ENCODE assay signal across 10 cellular contexts in the genomic region with DNA sequence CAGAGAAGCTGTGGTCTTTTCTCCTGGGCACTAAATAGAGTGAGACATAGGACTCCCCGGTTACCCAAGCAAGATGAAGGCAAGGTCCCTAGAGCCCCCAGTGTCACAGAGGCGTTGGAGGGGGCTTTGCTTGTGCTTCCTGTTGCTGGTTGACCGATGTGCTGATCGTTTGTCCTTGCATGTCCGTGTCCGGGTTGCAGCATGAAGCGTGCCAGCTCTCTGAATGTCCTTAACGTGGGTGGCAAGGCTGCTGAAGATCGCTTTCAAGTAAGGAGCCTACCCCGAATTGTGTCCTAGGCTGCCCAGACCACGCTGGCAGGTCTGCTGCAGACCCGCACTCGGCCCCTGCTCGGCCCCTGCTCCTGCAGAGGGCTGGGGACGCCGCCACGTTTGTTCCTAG. TPM values are rescaled to one million over a fixed set of nuclear protein-coding genes. Genes with fewer than 3 reads are reported as not detected.
DNase-seq lines count a peak whose midpoint lies in the region; ATAC-seq and TF ChIP-seq lines count a peak whose summit lies in the region.
"Had no signal": no experiment of that assay in that cellular context is flagged by ENCODE, and none has a peak within 500 bp of the region (broad histone marks: within the 10 kb centered on the region; RNA-seq: fewer than 3 reads in every experiment).

No MANE protein-coding gene starts in this region.

- H3K27ac Mint-ChIP-seq in chondrocyte (ENCODE audit: unreplicated experiment): no peak overlapping the region

- TF ChIP-seq CTCF in GM12865 (IDR thresholded peaks at IDR 0.05; ENCODE audit: insufficient read depth, low read depth, low read length, missing control alignments) (no peak), chondrocyte (IDR thresholded peaks at IDR 0.05) (no peak), GM10266 (IDR thresholded peaks at IDR 0.05; ENCODE audit: control insufficient read depth, insufficient read depth, low read depth, missing control alignments) (no peak)

- ATAC-seq in GM19467 (IDR thresholded peaks at IDR 0.05; ENCODE audit: unreplicated experiment): peak; percentile 36
- ATAC-seq in HG03060 (IDR thresholded peaks at IDR 0.05; ENCODE audit: low read depth, unreplicated experiment): peak; percentile 15

- peaks cover 49% of the 10 kb centered on the region for H3K4me1 Mint-ChIP-seq in chondrocyte (ENCODE audit: low read depth)

- peaks cover 14% of the 10 kb centered on the region for H3K36me3 Mint-ChIP-seq in chondrocyte (ENCODE audit: low read depth)

- no peaks in the 10 kb centered on the region for H3K9me3 Mint-ChIP-seq in chondrocyte (ENCODE audit: low read depth)

- no peak overlapping the region for H3K4me3 Mint-ChIP-seq in chondrocyte (ENCODE audit: unreplicated experiment)

- no peak overlapping the region for H3K4me3 ChIP-seq in GM12865 (ENCODE audit: low read depth, low read length)

- DNase-seq in GM12865 (ENCODE audit: low read depth) (peak; percentile 40), chondrocyte (ENCODE audit: low spot score) (peak; percentile 77), T-helper 2 cell (no peak), H4 (ENCODE audit: low spot score) (no peak), GM10266 (ENCODE audit: extremely low spot score) (no peak), OCI-M2 (lab: John Stamatoyannopoulos, UW; ENCODE audit: unreplicated experiment) (no peak)
- DNase-seq: kidney glomerular epithelial cell, NCI-H2081 had no signal

- no peaks in the 10 kb centered on the region for H3K27me3 Mint-ChIP-seq in chondrocyte (ENCODE audit: low read depth)

RNA-seq across cellular contexts. Expression of gene XRCC3, which starts 23.1 kb away (rescaled TPM):
- 3.4 to 9.9 TPM (median 6.6 TPM) in 3 replicates for total RNA-seq in chondrocyte
- total RNA-seq in H4 (2014; rRNA removed; shearing (Covaris generic)): 20.3 and 39.9 TPM in 2 replicates

RNA-seq across cellular contexts. Expression of gene ZFYVE21, which starts 23.5 kb away (rescaled TPM):
- 68.6 to 84.3 TPM (median 68.6 TPM) in 3 replicates for total RNA-seq in chondrocyte
- 17.2 and 31.6 TPM in 2 replicates for total RNA-seq in H4 (2014; rRNA removed; shearing (Covaris generic))

Comparison
In these comparisons a context has a peak if more than half of its experiments do, and no peak if none do; other contexts are left out.
1. DNase-seq: peak in GM12865 (single experiment) and chondrocyte (single experiment); none in T-helper 2 cell (0 of 5), H4 (single experiment), GM10266 (single experiment) and OCI-M2 (single experiment).